ENCODE assay signal across 13 cellular contexts in genomic region chr16:10266809-10267208, GRCh38.
A peak's percentile ranks its signal among the peaks of the same experiment; 100 is the strongest.
DNase-seq lines count a peak whose midpoint lies in the region; ATAC-seq and TF ChIP-seq lines count a peak whose summit lies in the region.
"Had no signal": no experiment of that assay in that cellular context is flagged by ENCODE, and none has a peak within 500 bp of the region (broad histone marks: within the 10 kb centered on the region; RNA-seq: fewer than 3 reads in every experiment).

No MANE protein-coding gene starts in this region.

- H3K36me3 Mint-ChIP-seq in neural crest cell (ENCODE audit: low read depth): no peaks in the 10 kb centered on the region
- H3K36me3 Mint-ChIP-seq in naive thymus-derived CD4-positive, alpha-beta T cell: peaks cover 0 to 4% (median under 1%) of the 10 kb centered on the region in 5 donors
- H3K36me3 Mint-ChIP-seq: immature natural killer cell had no signal

- CTCF ChIA-PET in naive thymus-derived CD4-positive, alpha-beta T cell (lab: Charles Lee): no interaction called here

- ATAC-seq in GM18502 (IDR thresholded peaks at IDR 0.05; ENCODE audit: poor library complexity, unreplicated experiment): peak; percentile 77
- ATAC-seq in GM19452 (IDR thresholded peaks at IDR 0.05; ENCODE audit: unreplicated experiment): peak; percentile 87
- peak; percentile 64 for ATAC-seq in HG03342 (IDR thresholded peaks at IDR 0.05; ENCODE audit: unreplicated experiment)
- no peak for ATAC-seq in HG03460 (IDR thresholded peaks at IDR 0.05; ENCODE audit: unreplicated experiment)
- ATAC-seq in naive thymus-derived CD4-positive, alpha-beta T cell: no peak

- intact Hi-C loops in naive thymus-derived CD4-positive, alpha-beta T cell (cut with micrococcal nuclease): no loop called here

- H3K4me1 Mint-ChIP-seq in neural crest cell: no peaks in the 10 kb centered on the region
- peaks cover 0 to 6% (median 0%) of the 10 kb centered on the region in 7 donors for H3K4me1 Mint-ChIP-seq in naive thymus-derived CD4-positive, alpha-beta T cell
- H3K4me1 Mint-ChIP-seq: immature natural killer cell, nephron had no signal

- peak overlapping the region; percentile 93 for H3K27ac Mint-ChIP-seq in neural crest cell (ENCODE audit: unreplicated experiment)
- no peak overlapping the region for H3K27ac Mint-ChIP-seq in naive thymus-derived CD4-positive, alpha-beta T cell
- H3K27ac Mint-ChIP-seq: immature natural killer cell, nephron had no signal

- no peak overlapping the region for H3K4me3 ChIP-seq in naive thymus-derived CD4-positive, alpha-beta T cell (ENCODE audit: low read length)

- H3K27me3 ChIP-seq in naive thymus-derived CD4-positive, alpha-beta T cell (ENCODE audit: control insufficient read depth in 2 of 2, insufficient read depth in 2 of 2, low read length in 2 of 2): no peaks in the 10 kb centered on the region

- no peak for TF ChIP-seq CTCF in neural crest cell (conservative IDR thresholded peaks at IDR 0.05)

- H3K9me3 ChIP-seq in naive thymus-derived CD4-positive, alpha-beta T cell (ENCODE audit: control insufficient read depth in 2 of 3, low read length in 3 of 3): no peaks in the 10 kb centered on the region

- DNase-seq in neural crest cell (ENCODE audit: low read depth, low spot score): no peak
- no peak for DNase-seq in LoVo (ENCODE audit: low spot score)
- DNase-seq in H4 (ENCODE audit: low spot score): no peak
- no peak for DNase-seq in naive thymus-derived CD4-positive, alpha-beta T cell
- DNase-seq: COR-L47; immature natural killer cell; NCI-H1092; NK-92 treated with Interleukin-12 subunit alpha and Interleukin-12 subunit beta, amount 100 ng/mL, for 24 hours had no signal

- H3K4me1 ChIP-seq in naive thymus-derived CD4-positive, alpha-beta T cell (ENCODE audit: control insufficient read depth in 2 of 2, insufficient read depth in 2 of 2, low read length in 2 of 2): no peaks in the 10 kb centered on the region

- H3K27me3 Mint-ChIP-seq in neural crest cell (ENCODE audit: low read depth): no peaks in the 10 kb centered on the region
- H3K27me3 Mint-ChIP-seq in naive thymus-derived CD4-positive, alpha-beta T cell: no peaks in the 10 kb centered on the region

- no peak overlapping the region for H3K4me3 Mint-ChIP-seq in neural crest cell
- H3K4me3 Mint-ChIP-seq in naive thymus-derived CD4-positive, alpha-beta T cell: peak overlapping the region in 1 of 10 donors; percentile 3
- H3K4me3 Mint-ChIP-seq: immature natural killer cell, nephron had no signal

- no peaks in the 10 kb centered on the region for H3K36me3 ChIP-seq in naive thymus-derived CD4-positive, alpha-beta T cell (ENCODE audit: control insufficient read depth in 2 of 3, insufficient read depth in 3 of 3, low read length in 3 of 3)

- POLR2A ChIA-PET in naive thymus-derived CD4-positive, alpha-beta T cell (lab: Charles Lee): no interaction called here

- H3K27ac ChIP-seq in naive thymus-derived CD4-positive, alpha-beta T cell (ENCODE audit: low read depth, low read length): no peak overlapping the region

- H3K9me3 Mint-ChIP-seq in neural crest cell: no peaks in the 10 kb centered on the region
- peaks cover 0 to 13% (median 3%) of the 10 kb centered on the region in 11 donors for H3K9me3 Mint-ChIP-seq in naive thymus-derived CD4-positive, alpha-beta T cell
- H3K9me3 Mint-ChIP-seq: immature natural killer cell had no signal

Comparison
In these comparisons a context has a peak if more than half of its experiments do, and no peak if none do; other contexts are left out.
1. ATAC-seq: peak in GM18502 (single experiment), GM19452 (single experiment) and HG03342 (single experiment); none in HG03460 (single experiment) and naive thymus-derived CD4-positive, alpha-beta T cell (single experiment).